Comparison of ENCODE assay signal across 24 cellular contexts in the genomic region with DNA sequence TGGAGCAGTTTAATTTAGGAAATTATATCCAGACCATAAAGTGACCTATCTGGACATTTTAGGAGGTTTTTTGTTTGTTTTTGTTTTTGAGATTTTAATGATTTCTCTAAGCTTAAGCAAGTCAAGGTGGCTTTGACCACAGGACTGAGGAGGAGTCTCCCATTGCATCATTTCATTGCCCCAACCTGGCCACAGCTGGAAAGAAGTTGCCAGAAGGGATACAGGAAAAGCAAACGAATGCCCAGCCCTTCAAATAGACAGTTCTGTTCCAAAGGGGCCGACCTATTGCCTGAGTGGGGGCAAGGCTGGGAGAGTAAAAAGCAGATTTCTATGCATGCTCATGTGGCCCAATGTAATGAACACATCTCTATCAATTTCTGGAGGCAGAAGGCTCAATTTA. TPM values are rescaled to one million over a fixed set of nuclear protein-coding genes. Genes with fewer than 3 reads are reported as not detected.
"Had no signal": no experiment of that assay in that cellular context is flagged by ENCODE, and none has a peak within 500 bp of the region (broad histone marks: within the 10 kb centered on the region; RNA-seq: fewer than 3 reads in every experiment).

No MANE protein-coding gene starts in this region.

- H3K27ac ChIP-seq: dorsolateral prefrontal cortex, heart right ventricle, testis, tibial nerve, upper lobe of right lung, vagina had no signal

- H3K9me3 Mint-ChIP-seq: stimulated activated naive CD8-positive, alpha-beta T cell treated with anti-CD3 and anti-CD28 coated beads, Interleukin-15, amount 100 ng/mL, for 72 hours had no signal

- H3K27ac Mint-ChIP-seq: nephron; stimulated activated memory B cell treated with anti-CD40 and anti-IgM and Interleukin-4, amounts not matched to agents 10 μg/mL and 1 μg/mL and 100 μg/mL, for 72 hours; stimulated activated naive CD8-positive, alpha-beta T cell treated with anti-CD3 and anti-CD28 coated beads, Interleukin-15, amount 100 ng/mL, for 72 hours had no signal

- H3K27me3 ChIP-seq: testis had no signal

- ATAC-seq: heart right ventricle; left cardiac atrium; left ventricle myocardium superior; right cardiac atrium; stimulated activated memory B cell treated with anti-CD40 and anti-IgM and Interleukin-4, amounts not matched to agents 10 μg/mL and 1 μg/mL and 100 μg/mL, for 72 hours; stimulated activated naive CD8-positive, alpha-beta T cell treated with anti-CD3 and anti-CD28 coated beads, Interleukin-15, amount 100 ng/mL, for 72 hours; upper lobe of right lung had no signal

- H3K4me3 Mint-ChIP-seq: stimulated activated memory B cell treated with anti-CD40 and anti-IgM and Interleukin-4, amounts not matched to agents 10 μg/mL and 1 μg/mL and 100 μg/mL, for 72 hours; stimulated activated naive CD8-positive, alpha-beta T cell treated with anti-CD3 and anti-CD28 coated beads, Interleukin-15, amount 100 ng/mL, for 72 hours had no signal

- H3K36me3 ChIP-seq: heart right ventricle, tibial nerve, upper lobe of right lung, vagina had no signal

- H3K9me3 ChIP-seq: heart right ventricle, testis, upper lobe of right lung, vagina had no signal

- DNase-seq: cortex of kidney; dorsolateral prefrontal cortex; effector CD8-positive, alpha-beta T cell; foreskin melanocyte; heart right ventricle; kidney; left cardiac atrium; left ventricle myocardium superior; mesendoderm; naive B cell; right cardiac atrium; stimulated activated CD4-positive, alpha-beta T cell treated with anti-CD3 and anti-CD28 coated beads, Interleukin-4, amount 100 ng/mL, for 1 hour; stimulated activated naive CD8-positive, alpha-beta T cell treated with anti-CD3 and anti-CD28 coated beads, Interleukin-15, amount 100 ng/mL, for 72 hours; testis; upper lobe of right lung had no signal

- H3K4me3 ChIP-seq: dorsolateral prefrontal cortex, heart right ventricle, tibial nerve, upper lobe of right lung, vagina had no signal

RNA-seq across cellular contexts. Expression of gene ONECUT1, which starts 12.0 kb away (rescaled TPM):
- total RNA-seq: glomerular endothelial cell, kidney, left cardiac atrium, left ventricle myocardium superior, lung microvascular endothelial cell, osteocyte, subcutaneous adipose tissue, upper lobe of right lung, vagina had no signal
- polyA plus RNA-seq: esophagus, heart right ventricle had no signal
